In the genomic region with DNA sequence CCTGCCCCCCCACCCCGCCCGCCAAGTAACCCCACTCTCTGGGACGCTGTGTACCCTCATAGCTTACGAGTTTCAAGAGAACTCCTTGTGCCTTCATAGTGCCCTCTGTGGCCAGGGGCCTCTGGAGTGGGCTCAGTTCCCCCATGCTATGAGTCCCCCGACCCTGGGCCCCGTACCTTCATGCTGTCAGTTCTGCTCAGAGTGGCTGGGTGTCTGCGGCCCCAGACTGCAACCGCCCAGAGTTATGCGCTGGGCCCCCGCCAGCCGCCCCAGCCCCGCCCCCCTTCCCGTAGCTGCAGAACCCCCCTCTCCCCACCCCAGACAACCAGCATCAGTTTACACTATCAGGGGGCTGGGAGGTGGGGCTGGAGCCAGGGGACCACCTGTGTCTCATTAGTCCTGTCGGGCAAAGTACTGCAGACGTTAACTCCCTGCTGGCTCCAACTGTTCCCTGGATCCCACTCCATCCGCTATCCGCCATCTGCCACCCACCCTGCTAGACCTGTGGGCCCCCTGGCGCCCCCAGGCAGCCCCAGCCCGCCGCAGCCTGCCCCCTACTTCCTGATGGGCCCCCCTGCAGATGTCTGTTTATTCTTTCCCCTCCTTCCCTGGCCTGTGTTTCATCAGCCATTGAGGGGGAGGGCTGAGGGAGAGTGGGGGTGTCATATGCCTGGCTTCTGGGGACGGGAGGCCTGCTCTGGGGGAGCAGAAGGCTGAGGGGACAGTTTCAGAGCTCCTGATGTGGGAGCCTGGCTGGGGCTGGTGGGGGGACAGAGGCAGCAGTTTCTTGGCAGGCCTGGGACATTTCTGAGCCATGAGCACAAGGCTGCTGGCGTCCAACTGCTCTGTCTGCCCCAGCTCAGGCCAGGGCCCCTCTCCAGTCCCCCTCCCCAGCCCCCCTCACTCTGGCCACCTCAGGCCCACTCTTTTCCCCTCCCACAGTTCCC, we compare ENCODE assay signal across 8 cellular contexts. TPM values are rescaled to one million over a fixed set of nuclear protein-coding genes. Genes with fewer than 3 reads are reported as not detected.
DNase-seq lines count a peak whose midpoint lies in the region; ATAC-seq and TF ChIP-seq lines count a peak whose summit lies in the region.

A gene with protein sequence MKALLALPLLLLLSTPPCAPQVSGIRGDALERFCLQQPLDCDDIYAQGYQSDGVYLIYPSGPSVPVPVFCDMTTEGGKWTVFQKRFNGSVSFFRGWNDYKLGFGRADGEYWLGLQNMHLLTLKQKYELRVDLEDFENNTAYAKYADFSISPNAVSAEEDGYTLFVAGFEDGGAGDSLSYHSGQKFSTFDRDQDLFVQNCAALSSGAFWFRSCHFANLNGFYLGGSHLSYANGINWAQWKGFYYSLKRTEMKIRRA (minus strand): TSS at position 217 of the 947 bp plus-strand sequence. CDS start 35 bp downstream, at position 182.

- CTCF ChIA-PET in Panc1 (lab: Charles Lee), result interaction anchor here (0.6 kb wide), 1 partner anchor 49 kb away, joined by 4 read pairs; no protein-coding TSS in a partner anchor

- no TSS peak for BruUV-seq in Panc1 (replicated peaks; lab: Mats Ljungman, UMichigan)

- TF ChIP-seq CTCF in DND-41 (IDR thresholded peaks at IDR 0.05; ENCODE audit: borderline replicate concordance, extremely low read depth, low read length, poor library complexity, severe bottlenecking) (no peak), Panc1 (IDR thresholded peaks at IDR 0.05) (no peak), osteoblast (IDR thresholded peaks at IDR 0.05; ENCODE audit: extremely low read depth, low read depth, low read length) (no peak)

- H4K20me1 ChIP-seq in DND-41 (ENCODE audit: insufficient read depth, low read length) (peaks cover 31% of the 10 kb centered on the region), osteoblast (ENCODE audit: insufficient read depth, low read length) (peaks cover 11% of the 10 kb centered on the region)

- peak within 1 kb of the TSS; percentile 61 for H3K27ac ChIP-seq in DND-41 (ENCODE audit: low read length)
- no peak within 1 kb of the TSS; the same call in 1 of the 2 replicates for H3K27ac ChIP-seq in Panc1 (ENCODE audit: low read length)
- H3K27ac ChIP-seq in osteoblast (ENCODE audit: low read depth, low read length), result peak within 1 kb of the TSS; percentile 83

- H3K36me3 ChIP-seq in DND-41 (ENCODE audit: insufficient read depth, low read length) (peaks cover 31% of the 10 kb centered on the region), Panc1 (ENCODE audit: control insufficient read depth, insufficient read depth, low read length) (no peaks in the 10 kb centered on the region), osteoblast (ENCODE audit: insufficient read depth, low read length) (peaks cover 36% of the 10 kb centered on the region)

- in situ Hi-C loops in Panc1 (cut with HindIII; ENCODE audit: low pct_unique_long_range_greater_than_20kb, low sequenced_read_pairs), result no loop called here

- intact Hi-C loops in Panc1 (cut with micrococcal nuclease; ENCODE audit: unreplicated experiment), result no loop called here

- H2AFZ ChIP-seq in DND-41 (ENCODE audit: low read depth, low read length), result no peak within 1 kb of the TSS
- H2AFZ ChIP-seq in osteoblast (ENCODE audit: low read length), result no peak within 1 kb of the TSS

- H3K9ac ChIP-seq in DND-41 (ENCODE audit: low read depth, low read length), result peak within 1 kb of the TSS; percentile 38

- ATAC-seq in DND-41 (ENCODE audit: insufficient read depth, low read depth) (peak; percentile 80), Panc1 (peak; percentile 47; the same call in 1 of the 2 replicates), GM21576 (IDR thresholded peaks at IDR 0.05; ENCODE audit: unreplicated experiment) (no peak)

- H3K27me3 ChIP-seq in DND-41 (ENCODE audit: insufficient read depth, low read length, poor library complexity) (peaks cover 4% of the 10 kb centered on the region), Panc1 (ENCODE audit: control insufficient read depth, insufficient read depth, low read length) (no peaks in the 10 kb centered on the region), osteoblast (ENCODE audit: insufficient read depth, low read length) (no peaks in the 10 kb centered on the region)

- H3K4me1 ChIP-seq in DND-41 (ENCODE audit: insufficient read depth, low read length), result peaks cover 25% of the 10 kb centered on the region
- peaks cover 12% of the 10 kb centered on the region for H3K4me1 ChIP-seq in Panc1 (ENCODE audit: control insufficient read depth, insufficient read depth, low read length)
- peaks cover 35% of the 10 kb centered on the region for H3K4me1 ChIP-seq in osteoblast (ENCODE audit: insufficient read depth, low read length)

- DNase-seq in DND-41, result peak; percentile 89
- DNase-seq in Panc1 (ENCODE audit: low read depth, low spot score), result no peak
- peak; percentile 91 for DNase-seq in fibroblast of peridontal ligament (ENCODE audit: extremely low read depth)
- DNase-seq in osteoblast (ENCODE audit: insufficient read length, low spot score, missing footprints), result peak; percentile 93
- DNase-seq in occipital lobe (lab: John Stamatoyannopoulos, UW), result no peak
- DNase-seq in GOT3 (lab: John Stamatoyannopoulos, UW), result no peak
- DNase-seq in central memory CD4-positive, alpha-beta T cell, result no peak

- no peaks in the 10 kb centered on the region for H3K79me2 ChIP-seq in DND-41 (ENCODE audit: insufficient read depth, low read length)
- peaks cover 3% of the 10 kb centered on the region for H3K79me2 ChIP-seq in osteoblast (ENCODE audit: insufficient read depth, low read length)

- H3K9me3 ChIP-seq in DND-41 (ENCODE audit: insufficient read depth, low read length, severe bottlenecking) (no peaks in the 10 kb centered on the region), Panc1 (ENCODE audit: control insufficient read depth, insufficient read depth, low read depth, low read length) (no peaks in the 10 kb centered on the region), osteoblast (ENCODE audit: low read depth, low read length) (no peaks in the 10 kb centered on the region)

- peak within 1 kb of the TSS; percentile 46 for H3K4me2 ChIP-seq in DND-41 (ENCODE audit: insufficient read depth, low read length)
- H3K4me2 ChIP-seq in osteoblast (ENCODE audit: insufficient read depth, low read length), result peak within 1 kb of the TSS; percentile 74

- peak within 1 kb of the TSS in 1 of 2 experiments; percentile 41; a peak in 2 of 4 replicates for H3K4me3 ChIP-seq in DND-41 (ENCODE audit: low read depth in 1 of 2, low read length in 2 of 2)
- peak within 1 kb of the TSS in 1 of 2 experiments; percentile 27; a peak in 1 of 4 replicates for H3K4me3 ChIP-seq in Panc1 (ENCODE audit: low read depth in 2 of 2, low read length in 2 of 2)
- H3K4me3 ChIP-seq in osteoblast (ENCODE audit: insufficient read depth, low read length), result peak within 1 kb of the TSS; percentile 51

- POLR2A ChIA-PET in Panc1 (lab: Charles Lee), result no interaction called here

RNA-seq across cellular contexts. Expression of the gene that starts here (rescaled TPM):
- 0.92 TPM for total RNA-seq in Panc1 (2021; ENCODE audit: unreplicated experiment)
- polyA plus RNA-seq in Panc1 (2012; ENCODE audit: insufficient read length), result 0.75 TPM
- total RNA-seq in osteoblast, result 3.6 and 3.8 TPM in 2 replicates
- total RNA-seq in occipital lobe, result 0.47 TPM

Comparison
In these comparisons a context has a peak if more than half of its experiments do, and no peak if none do; other contexts are left out.
1. Peak in ATAC-seq in Panc1; RNA of the gene not detected or under 1 TPM.
2. DNase-seq: peak in DND-41 (single experiment), fibroblast of peridontal ligament (single experiment) and osteoblast (single experiment); none in Panc1 (single experiment), occipital lobe (single experiment), GOT3 (single experiment) and central memory CD4-positive, alpha-beta T cell (single experiment).